In genomic region chr4:169485791-169486742, GRCh38 we compare ENCODE assay signal across 8 cellular contexts.
DNase-seq lines count a peak whose midpoint lies in the region; ATAC-seq and TF ChIP-seq lines count a peak whose summit lies in the region.

No MANE protein-coding gene starts in this region.

- POLR2A ChIA-PET in GM10248 (lab: Yijun Ruan, JAX), result interaction anchor here (0.6 kb wide), 1 partner anchor 1301 kb away, joined by 3 read pairs; no protein-coding TSS in a partner anchor

- no peaks in the 10 kb centered on the region for H3K27me3 ChIP-seq in WERI-Rb-1 (ENCODE audit: insufficient read depth, low read depth, severe bottlenecking)

- H3K9me3 Mint-ChIP-seq in HFFc6 (peaks cover 5% of the 10 kb centered on the region; the same call in 1 of the 2 replicates), osteocyte (ENCODE audit: unreplicated experiment) (peaks cover 4% of the 10 kb centered on the region)

- H3K27me3 Mint-ChIP-seq in HFFc6 (ENCODE audit: insufficient read depth), result no peaks in the 10 kb centered on the region
- no peaks in the 10 kb centered on the region for H3K27me3 Mint-ChIP-seq in osteocyte (ENCODE audit: unreplicated experiment)

- H3K4me3 Mint-ChIP-seq in HFFc6 (peak overlapping the region; percentile 35; the same call in 1 of the 2 replicates), osteocyte (ENCODE audit: unreplicated experiment) (peak overlapping the region; percentile 14)

- no peak overlapping the region; the same call in 1 of the 2 replicates for H3K27ac Mint-ChIP-seq in HFFc6
- no peak overlapping the region for H3K27ac Mint-ChIP-seq in osteocyte (ENCODE audit: unreplicated experiment)

- H3K36me3 Mint-ChIP-seq in HFFc6 (ENCODE audit: low read depth), result peaks cover 26% of the 10 kb centered on the region
- peaks cover 20% of the 10 kb centered on the region for H3K36me3 Mint-ChIP-seq in osteocyte (ENCODE audit: unreplicated experiment)

- no peaks in the 10 kb centered on the region for H3K36me3 ChIP-seq in WERI-Rb-1

- H3K4me1 Mint-ChIP-seq in HFFc6 (ENCODE audit: low read depth), result peaks cover 18% of the 10 kb centered on the region
- peaks cover 15% of the 10 kb centered on the region for H3K4me1 Mint-ChIP-seq in osteocyte (ENCODE audit: unreplicated experiment)

- TF ChIP-seq CTCF in GM10248 (IDR thresholded peaks at IDR 0.05; ENCODE audit: control extremely low read depth, extremely low read depth, low read depth, missing control alignments) (peak; percentile 67), HFFc6 (IDR thresholded peaks at IDR 0.05) (peak; percentile 78), WERI-Rb-1 (IDR thresholded peaks at IDR 0.05; ENCODE audit: low read depth, low read length) (peak; percentile 55), foreskin fibroblast (IDR thresholded peaks at IDR 0.05; ENCODE audit: low read depth, low read length) (peak; percentile 37), osteocyte (IDR thresholded peaks at IDR 0.05) (peak; percentile 74)

- CTCF ChIA-PET in GM10248 (lab: Yijun Ruan, JAX), result interaction anchor here (0.6 to 1.8 kb wide), 30 partner anchors 9 to 567 kb away, joined by 3 to 28 read pairs (median 4); no protein-coding TSS in a partner anchor

- no peak overlapping the region for H3K27ac ChIP-seq in WERI-Rb-1

- DNase-seq in AG08396 (ENCODE audit: low spot score), result peak; percentile 30
- peak; percentile 48 for DNase-seq in GM10248 (ENCODE audit: extremely low spot score)
- DNase-seq in HFFc6, result peak; percentile 49
- DNase-seq in NCI-H1092 treated with DMSO at 0.1 percent for 48 hours (lab: John Stamatoyannopoulos, UW), result peak; percentile 36
- DNase-seq in WERI-Rb-1, result peak; percentile 43
- peak; percentile 47 to 80 for DNase-seq in foreskin fibroblast
- DNase-seq in osteocyte (ENCODE audit: extremely low spot score, unreplicated experiment), result no peak

- no peaks in the 10 kb centered on the region for H3K9me3 ChIP-seq in WERI-Rb-1 (ENCODE audit: severe bottlenecking)

- H3K4me3 ChIP-seq in WERI-Rb-1 (ENCODE audit: low read depth, low read length) (no peak overlapping the region), foreskin fibroblast (ENCODE audit: low read depth in 1 of 2, low read length in 2 of 2) (no peak overlapping the region)

- ATAC-seq in GM21367 (IDR thresholded peaks at IDR 0.05; ENCODE audit: unreplicated experiment), result no peak
